ENCODE assay signal across 8 cellular contexts in genomic region chr10:118106426-118106825, GRCh38. TPM values are rescaled to one million over a fixed set of nuclear protein-coding genes. Genes with fewer than 3 reads are reported as not detected.
DNase-seq lines count a peak whose midpoint lies in the region; ATAC-seq and TF ChIP-seq lines count a peak whose summit lies in the region.
"Had no signal": no experiment of that assay in that cellular context is flagged by ENCODE, and none has a peak within 500 bp of the region (broad histone marks: within the 10 kb centered on the region; RNA-seq: fewer than 3 reads in every experiment).

No MANE protein-coding gene starts in this region.

- ATAC-seq in stimulated activated effector memory CD8-positive, alpha-beta T cell treated with anti-CD3 and anti-CD28 coated beads, Interleukin-12 subunit alpha, Interleukin-12 subunit beta, amount 100 ng/mL, for 72 hours: no peak

- H3K4me1 Mint-ChIP-seq in osteocyte (ENCODE audit: unreplicated experiment): peaks cover 6% of the 10 kb centered on the region
- H3K4me1 Mint-ChIP-seq in stimulated activated effector memory CD8-positive, alpha-beta T cell treated with anti-CD3 and anti-CD28 coated beads, Interleukin-12 subunit alpha, Interleukin-12 subunit beta, amount 100 ng/mL, for 72 hours: no peaks in the 10 kb centered on the region

- H2AFZ ChIP-seq in MM.1S (ENCODE audit: low read length): no peak overlapping the region

- H3F3A ChIP-seq in MM.1S (ENCODE audit: insufficient read depth, low read length): no peaks in the 10 kb centered on the region

- H3K27me3 ChIP-seq in MM.1S (replicated peaks; ENCODE audit: insufficient read depth, low read length) (no peaks in the 10 kb centered on the region), sigmoid colon (no peaks in the 10 kb centered on the region)

- H3K4me1 ChIP-seq in MM.1S (ENCODE audit: low read length) (no peaks in the 10 kb centered on the region), sigmoid colon (no peaks in the 10 kb centered on the region)

- H3K4me3 ChIP-seq in MM.1S (ENCODE audit: low read length): no peak overlapping the region
- no peak overlapping the region for H3K4me3 ChIP-seq in sigmoid colon
- H3K4me3 ChIP-seq: SK-N-MC had no signal

- H3K27ac ChIP-seq in MM.1S (ENCODE audit: low read length) (no peak overlapping the region), sigmoid colon (no peak overlapping the region)
- H3K27ac ChIP-seq: SK-N-MC had no signal

- TF ChIP-seq CTCF in GM12873 (IDR thresholded peaks at IDR 0.05; ENCODE audit: insufficient read depth, low read depth, low read length, missing control alignments) (peak; percentile 48), MM.1S (IDR thresholded peaks at IDR 0.05; ENCODE audit: low read length) (peak; percentile 34), osteocyte (IDR thresholded peaks at IDR 0.05) (peak; percentile 54), sigmoid colon (IDR thresholded peaks at IDR 0.05) (no peak)

- H3K9me2 ChIP-seq in MM.1S (replicated peaks; ENCODE audit: insufficient read depth, low read length): no peaks in the 10 kb centered on the region

- no peaks in the 10 kb centered on the region for H4K20me1 ChIP-seq in MM.1S (ENCODE audit: insufficient read depth, low read length)

- H3K79me2 ChIP-seq in MM.1S (ENCODE audit: low read length): no peaks in the 10 kb centered on the region

- DNase-seq in MM.1S: peak; percentile 19
- peak; percentile 38 to 49 for DNase-seq in dermis microvascular lymphatic vessel endothelial cell (ENCODE audit: low read depth in 2 of 2)
- no peak for DNase-seq in osteocyte (ENCODE audit: extremely low spot score, unreplicated experiment)
- DNase-seq in NCI-H146 treated with DMSO at 0.1 percent for 48 hours (lab: John Stamatoyannopoulos, UW; ENCODE audit: unreplicated experiment): no peak
- DNase-seq in stimulated activated effector memory CD8-positive, alpha-beta T cell treated with anti-CD3 and anti-CD28 coated beads, Interleukin-12 subunit alpha, Interleukin-12 subunit beta, amount 100 ng/mL, for 72 hours (ENCODE audit: low spot score in 2 of 2): no peak
- DNase-seq in sigmoid colon: no peak

- H3K9ac ChIP-seq in MM.1S (ENCODE audit: low read length): no peak overlapping the region

- peaks cover 13% of the 10 kb centered on the region for H3K27me3 Mint-ChIP-seq in osteocyte (ENCODE audit: unreplicated experiment)

- H3K36me3 ChIP-seq in MM.1S (replicated peaks; ENCODE audit: insufficient read depth, low read length) (no peaks in the 10 kb centered on the region), sigmoid colon (no peaks in the 10 kb centered on the region)

- TF ChIP-seq EP300 in sigmoid colon (IDR thresholded peaks at IDR 0.05): no peak

- 12 to 50% methylated on average over 3 of the region's 3 CpGs for WGBS in sigmoid colon, 2 donors

- H3K9me3 ChIP-seq in MM.1S (replicated peaks; ENCODE audit: insufficient read depth, low read length): no peaks in the 10 kb centered on the region
- H3K9me3 ChIP-seq in sigmoid colon: no peaks in the 10 kb centered on the region

- H3K27ac Mint-ChIP-seq in osteocyte (ENCODE audit: unreplicated experiment): no peak overlapping the region
- no peak overlapping the region for H3K27ac Mint-ChIP-seq in stimulated activated effector memory CD8-positive, alpha-beta T cell treated with anti-CD3 and anti-CD28 coated beads, Interleukin-12 subunit alpha, Interleukin-12 subunit beta, amount 100 ng/mL, for 72 hours

- H3K4me2 ChIP-seq in MM.1S (ENCODE audit: low read depth, low read length): no peak overlapping the region

- no peak overlapping the region for H3K4me3 Mint-ChIP-seq in osteocyte (ENCODE audit: unreplicated experiment)
- no peak overlapping the region for H3K4me3 Mint-ChIP-seq in stimulated activated effector memory CD8-positive, alpha-beta T cell treated with anti-CD3 and anti-CD28 coated beads, Interleukin-12 subunit alpha, Interleukin-12 subunit beta, amount 100 ng/mL, for 72 hours

- intact Hi-C loops in sigmoid colon (cut with DNase I): loop anchor here (5.0 kb wide), 1 partner anchor 59 kb away; the partner anchor contains the start of gene RAB11FIP2

- H3K9me3 Mint-ChIP-seq in osteocyte (ENCODE audit: unreplicated experiment): no peaks in the 10 kb centered on the region
- no peaks in the 10 kb centered on the region for H3K9me3 Mint-ChIP-seq in stimulated activated effector memory CD8-positive, alpha-beta T cell treated with anti-CD3 and anti-CD28 coated beads, Interleukin-12 subunit alpha, Interleukin-12 subunit beta, amount 100 ng/mL, for 72 hours

- no peak for TF ChIP-seq POLR2A in sigmoid colon (IDR thresholded peaks at IDR 0.05)

- no peaks in the 10 kb centered on the region for H3K36me3 Mint-ChIP-seq in osteocyte (ENCODE audit: unreplicated experiment)
- no peaks in the 10 kb centered on the region for H3K36me3 Mint-ChIP-seq in stimulated activated effector memory CD8-positive, alpha-beta T cell treated with anti-CD3 and anti-CD28 coated beads, Interleukin-12 subunit alpha, Interleukin-12 subunit beta, amount 100 ng/mL, for 72 hours

RNA-seq across cellular contexts. Expression of gene RAB11FIP2, which starts 59.7 kb away (rescaled TPM):
- total RNA-seq in dermis microvascular lymphatic vessel endothelial cell (4.9 and 5.4 TPM in 2 replicates), osteocyte (22.9 and 23.1 TPM in 2 replicates), sigmoid colon (100 to 1,000 TPM in 1 of 4 donors, 10 to 100 TPM in 3; 40.3 to 166 (median 46.9) TPM)
- 1 to 10 TPM; 1.4 to 3.8 (median 1.8) TPM for polyA plus RNA-seq in sigmoid colon

Comparison
In these comparisons a context has a peak if more than half of its experiments do, and no peak if none do; other contexts are left out.
1. CTCF ChIP-seq: peak in GM12873 (single experiment), MM.1S (single experiment) and osteocyte (single experiment); none in sigmoid colon (0 of 4).
2. DNase-seq: peak in MM.1S (single experiment) and dermis microvascular lymphatic vessel endothelial cell (2 of 2); none in osteocyte (single experiment), NCI-H146 treated with DMSO at 0.1 percent for 48 hours (single experiment), stimulated activated effector memory CD8-positive, alpha-beta T cell treated with anti-CD3 and anti-CD28 coated beads, Interleukin-12 subunit alpha, Interleukin-12 subunit beta, amount 100 ng/mL, for 72 hours (0 of 2) and sigmoid colon (single experiment).